8 cellular contexts compared by ENCODE assay signal in the genomic region with DNA sequence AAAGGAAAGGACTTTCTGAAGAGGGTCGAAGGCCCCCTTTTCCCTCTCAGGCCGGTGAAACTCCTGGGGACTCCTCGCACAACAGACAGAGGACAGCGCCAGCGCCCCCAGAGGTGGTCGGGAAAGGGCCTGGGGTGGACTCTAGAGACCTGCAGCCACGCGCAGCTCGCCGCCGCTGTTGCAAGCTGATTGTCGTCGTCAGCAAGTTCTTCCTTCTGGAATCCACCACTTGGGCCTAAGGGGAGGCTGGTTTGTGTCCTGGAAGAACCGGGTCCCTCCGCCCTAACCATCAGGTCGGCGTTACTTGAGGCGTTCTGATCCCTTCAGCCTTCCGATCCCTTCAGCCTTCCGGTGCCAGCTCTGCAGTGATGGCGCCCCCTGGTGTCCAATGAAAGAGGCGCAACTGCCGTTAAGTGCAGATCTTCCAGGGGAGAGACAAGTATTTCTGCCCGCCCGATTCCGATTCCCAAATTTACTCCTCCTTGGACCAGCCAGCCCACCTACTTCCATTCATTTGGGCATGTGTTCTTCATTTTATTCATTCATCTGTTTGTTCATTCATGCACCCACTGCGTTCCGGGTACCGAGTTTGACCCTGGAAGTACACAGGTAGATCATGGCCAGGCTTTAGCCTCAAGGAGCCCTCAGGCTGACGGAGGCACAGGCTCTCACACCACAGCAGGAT.
A peak's percentile ranks its signal among the peaks of the same experiment; 100 is the strongest.
DNase-seq lines count a peak whose midpoint lies in the region; ATAC-seq and TF ChIP-seq lines count a peak whose summit lies in the region.

No MANE protein-coding gene starts in this region.

- TF ChIP-seq CTCF in CD8-positive, alpha-beta T cell (IDR thresholded peaks at IDR 0.05): peak; percentile 79

- H3K4me1 Mint-ChIP-seq in CD8-positive, alpha-beta T cell (ENCODE audit: low read depth): peaks cover 7% of the 10 kb centered on the region

- no peaks in the 10 kb centered on the region for H3K27me3 ChIP-seq in CD8-positive, alpha-beta T cell (ENCODE audit: insufficient read depth, low read length)

- H3K4me3 ChIP-seq in CD8-positive, alpha-beta T cell (ENCODE audit: low read depth, low read length): peak overlapping the region; percentile 44

- H3K27ac ChIP-seq in CD8-positive, alpha-beta T cell (ENCODE audit: low read depth, low read length): no peak overlapping the region

- CTCF ChIA-PET in CD8-positive, alpha-beta T cell (lab: Charles Lee): interaction anchor here (0.5 to 10.6 kb wide), 34 partner anchors 9 to 1166 kb away, joined by 3 to 139 read pairs (median 3); no protein-coding TSS in a partner anchor

- H3K27ac Mint-ChIP-seq in CD8-positive, alpha-beta T cell: no peak overlapping the region

- POLR2A ChIA-PET in CD8-positive, alpha-beta T cell (lab: Charles Lee): interaction anchor here (0.7 kb wide), 1 partner anchor 391 kb away, joined by 3 read pairs; no protein-coding TSS in a partner anchor

- peaks cover 4% of the 10 kb centered on the region for H3K9me3 Mint-ChIP-seq in CD8-positive, alpha-beta T cell

- TF ChIP-seq POLR2A in erythroblast (IDR thresholded peaks at IDR 0.05; ENCODE audit: low read length): no peak

- H3K27me3 Mint-ChIP-seq in CD8-positive, alpha-beta T cell (ENCODE audit: low read depth): peaks cover 56% of the 10 kb centered on the region

- intact Hi-C loops in CD8-positive, alpha-beta T cell (cut with DNase I, micrococcal nuclease): loop anchor here in 1 of 2 experiments (1.0 to 10.0 kb wide), 3 partner anchors 322 to 874 kb away; no protein-coding TSS in a partner anchor

- H3K4me3 Mint-ChIP-seq in CD8-positive, alpha-beta T cell: peak overlapping the region; percentile 65

- no peaks in the 10 kb centered on the region for H3K36me3 Mint-ChIP-seq in CD8-positive, alpha-beta T cell

- H3K36me3 ChIP-seq in CD8-positive, alpha-beta T cell (ENCODE audit: insufficient read depth, low read length): no peaks in the 10 kb centered on the region

- DNase-seq in CD8-positive, alpha-beta T cell: peak; percentile 49 to 84 (median 70)
- peak; percentile 65 for DNase-seq in NOMO-1 treated with DMSO at 0.1 percent for 48 hours (lab: John Stamatoyannopoulos, UW; ENCODE audit: unreplicated experiment)
- peak; percentile 65 for DNase-seq in activated T-cell treated with anti-CD3 and anti-CD28 coated beads for 24 hours (ENCODE audit: low read depth)
- DNase-seq in erythroblast (lab: John Stamatoyannopoulos, UW): peak; percentile 62 to 80
- DNase-seq in mucosa of gallbladder (ENCODE audit: low spot score): peak; percentile 71
- DNase-seq in stimulated activated CD8-positive, alpha-beta memory T cell treated with anti-CD3 and anti-CD28 coated beads, Interleukin-4, amount 100 ng/mL, for 24 hours (ENCODE audit: low read depth): peak; percentile 61

- H3K9me3 ChIP-seq in CD8-positive, alpha-beta T cell (ENCODE audit: low read length): no peaks in the 10 kb centered on the region

- peak; percentile 72 for ATAC-seq in CD8-positive, alpha-beta T cell
- ATAC-seq in HG02885 (IDR thresholded peaks at IDR 0.05; ENCODE audit: poor library complexity, unreplicated experiment) (peak; percentile 44), HG03439 (IDR thresholded peaks at IDR 0.05; ENCODE audit: unreplicated experiment) (no peak)

- H3K4me1 ChIP-seq in CD8-positive, alpha-beta T cell (ENCODE audit: insufficient read depth, low read length): peaks cover 8% of the 10 kb centered on the region
